27 cellular contexts compared by ENCODE assay signal in the genomic region with DNA sequence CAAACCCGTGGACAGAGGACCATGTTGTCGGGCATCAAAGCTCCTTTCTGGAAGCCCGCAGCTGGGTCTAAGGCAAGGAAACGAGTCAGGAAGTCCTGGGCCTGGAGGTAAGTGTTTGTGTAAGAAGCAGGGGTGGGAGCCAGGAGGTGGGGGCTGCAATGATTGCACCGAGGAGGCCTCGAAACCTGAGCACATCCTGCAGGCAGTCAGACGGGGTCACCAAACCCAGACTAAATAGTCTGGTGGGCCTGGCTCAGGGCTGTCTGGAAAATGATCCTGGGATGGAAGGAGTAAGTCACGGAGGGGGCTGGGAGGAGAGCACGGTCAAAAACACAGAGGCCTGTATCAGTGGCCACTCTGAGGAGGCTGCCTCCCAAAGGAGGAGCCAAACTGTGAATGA.
DNase-seq lines count a peak whose midpoint lies in the region; ATAC-seq and TF ChIP-seq lines count a peak whose summit lies in the region.
"Had no signal": no experiment of that assay in that cellular context is flagged by ENCODE, and none has a peak within 500 bp of the region (broad histone marks: within the 10 kb centered on the region; RNA-seq: fewer than 3 reads in every experiment).

No MANE protein-coding gene starts in this region.

- TF ChIP-seq CTCF in astrocyte of the spinal cord (IDR thresholded peaks at IDR 0.05; ENCODE audit: low read depth, low read length) = no peak

- no peak overlapping the region for H3K4me3 ChIP-seq in astrocyte of the spinal cord (ENCODE audit: low read depth, low read length)
- H3K4me3 ChIP-seq in neuronal stem cell (ENCODE audit: low read length in 2 of 2) = no peak overlapping the region
- H3K4me3 ChIP-seq in mesendoderm (ENCODE audit: low read length) = no peak overlapping the region
- H3K4me3 ChIP-seq: HAP-1, Peyer's patch, SK-N-MC had no signal

- H4K5ac ChIP-seq in mesendoderm (ENCODE audit: low read length) = no peak overlapping the region

- peak overlapping the region; percentile 26 for H2BK12ac ChIP-seq in neuronal stem cell (ENCODE audit: low read length)

- DNase-seq in Daoy (ENCODE audit: low read depth) = peak; percentile 45
- peak; percentile 28 for DNase-seq in astrocyte of the spinal cord (ENCODE audit: low read depth, low spot score)
- DNase-seq in left kidney (ENCODE audit: low read depth, low spot score) = peak; percentile 91
- DNase-seq in neuronal stem cell (ENCODE audit: low spot score) = no peak
- no peak for DNase-seq in mesendoderm
- no peak for DNase-seq in T-helper 9 cell
- DNase-seq in activated T-cell treated with anti-CD3 and anti-CD28 coated beads, Interleukin-2, amount 50 U/mL, for 4 hours = no peak
- DNase-seq in DMS53 treated with DMSO at 0.1 percent for 48 hours (lab: John Stamatoyannopoulos, UW; ENCODE audit: unreplicated experiment) = no peak
- DNase-seq: ACHN; BE2C; CD8-positive, alpha-beta memory T cell; DMS 273 treated with DMSO at 0.1 percent for 48 hours; DMS79 treated with DMSO at 0.1 percent for 48 hours; NCI-H1048; NCI-H1417; NCI-H187; NCI-H2081 treated with DMSO at 0.1 percent for 48 hours; NCI-H2171; NCI-H226; NCI-H510A; NCI-H69; Peyer's patch; SIG-M5 had no signal

- peak overlapping the region; percentile 47 for H2AK5ac ChIP-seq in neuronal stem cell (ENCODE audit: low read depth, low read length)
- H2AK5ac ChIP-seq in mesendoderm (ENCODE audit: low read length) = no peak overlapping the region

- H3K9me3 Mint-ChIP-seq in activated T-cell treated with anti-CD3 and anti-CD28 coated beads, Interleukin-2, amount 50 U/mL, for 4 hours = peaks cover 7% of the 10 kb centered on the region

- H3K36me3 ChIP-seq in neuronal stem cell (replicated peaks in 1 of 2; ENCODE audit: control insufficient read depth in 2 of 2, insufficient read depth in 2 of 2, low read length in 2 of 2) = no peaks in the 10 kb centered on the region
- no peaks in the 10 kb centered on the region for H3K36me3 ChIP-seq in mesendoderm (ENCODE audit: control insufficient read depth, insufficient read depth, low read length)
- H3K36me3 ChIP-seq: BE2C, HAP-1, Peyer's patch had no signal

- H3K79me1 ChIP-seq in neuronal stem cell (ENCODE audit: low read depth, low read length) (no peaks in the 10 kb centered on the region), mesendoderm (ENCODE audit: low read length) (no peaks in the 10 kb centered on the region)

- ATAC-seq in activated T-cell treated with anti-CD3 and anti-CD28 coated beads, Interleukin-2, amount 50 U/mL, for 4 hours = no peak

- H3K4me3 Mint-ChIP-seq in activated T-cell treated with anti-CD3 and anti-CD28 coated beads, Interleukin-2, amount 50 U/mL, for 4 hours = no peak overlapping the region
- H3K4me3 Mint-ChIP-seq: CD14-positive monocyte; CD8-positive, alpha-beta memory T cell had no signal

- no peak overlapping the region for H3K4ac ChIP-seq in neuronal stem cell (ENCODE audit: low read length)
- H3K4ac ChIP-seq in mesendoderm (ENCODE audit: low read depth, low read length) = no peak overlapping the region

- no CpG with 5 or more reads among the region's 9 CpGs for WGBS in neuronal stem cell (ENCODE audit: extremely low coverage in 2 of 2, insufficient read length in 2 of 2, insufficient replicate concordance in 1 of 2), 2 donors
- no CpG with 5 or more reads among the region's 9 CpGs for WGBS in mesendoderm (ENCODE audit: extremely low coverage, insufficient coverage, low lambda C conversion rate)

- peaks cover 9% of the 10 kb centered on the region for H3K27me3 Mint-ChIP-seq in activated T-cell treated with anti-CD3 and anti-CD28 coated beads, Interleukin-2, amount 50 U/mL, for 4 hours (ENCODE audit: low read depth)

- H3K23ac ChIP-seq in neuronal stem cell (ENCODE audit: low read depth, low read length, poor library complexity) (no peak overlapping the region), mesendoderm (ENCODE audit: low read length) (no peak overlapping the region)

- no peaks in the 10 kb centered on the region for H3K36me3 Mint-ChIP-seq in activated T-cell treated with anti-CD3 and anti-CD28 coated beads, Interleukin-2, amount 50 U/mL, for 4 hours (ENCODE audit: insufficient read depth)
- H3K36me3 Mint-ChIP-seq: CD14-positive monocyte; CD8-positive, alpha-beta memory T cell had no signal

- peak overlapping the region; percentile 42 for H2AFZ ChIP-seq in neuronal stem cell (ENCODE audit: low read length)

- H3K4me1 ChIP-seq in neuronal stem cell (ENCODE audit: control insufficient read depth in 2 of 2, insufficient read depth in 1 of 2, low read depth in 1 of 2, low read length in 2 of 2) (peaks cover 18 to 20% of the 10 kb centered on the region in 2 donors), mesendoderm (ENCODE audit: control insufficient read depth, low read depth, low read length) (no peaks in the 10 kb centered on the region)
- H3K4me1 ChIP-seq: BE2C, HAP-1, Peyer's patch had no signal

- H3K4me2 ChIP-seq in neuronal stem cell (ENCODE audit: insufficient read depth, low read length, poor library complexity, severe bottlenecking) = no peak overlapping the region
- no peak overlapping the region for H3K4me2 ChIP-seq in mesendoderm (ENCODE audit: low read length)

- H3K18ac ChIP-seq in neuronal stem cell (ENCODE audit: low read length) (peak overlapping the region; percentile 31), mesendoderm (ENCODE audit: low read length) (no peak overlapping the region)

- H3K9ac ChIP-seq in neuronal stem cell (ENCODE audit: low read depth, low read length, poor library complexity) (no peak overlapping the region), mesendoderm (ENCODE audit: low read length) (no peak overlapping the region)

- no peak overlapping the region for H3K56ac ChIP-seq in mesendoderm (ENCODE audit: low read length)

- H3K27ac ChIP-seq in neuronal stem cell (replicated peaks; ENCODE audit: low read length) = no peak overlapping the region
- H3K27ac ChIP-seq in mesendoderm (ENCODE audit: low read depth, low read length) = no peak overlapping the region
- H3K27ac ChIP-seq: 22Rv1, Peyer's patch, SK-N-MC had no signal

- H3K9me3 ChIP-seq in neuronal stem cell (replicated peaks in 1 of 2; ENCODE audit: control insufficient read depth in 2 of 2, insufficient read depth in 1 of 2, low read depth in 1 of 2, low read length in 2 of 2) = no peaks in the 10 kb centered on the region
- H3K9me3 ChIP-seq: BE2C, HAP-1, Peyer's patch had no signal

- no peak overlapping the region for H2BK5ac ChIP-seq in neuronal stem cell (ENCODE audit: low read length)
- no peak overlapping the region for H2BK5ac ChIP-seq in mesendoderm (ENCODE audit: low read length)

- no peak overlapping the region for H4K91ac ChIP-seq in neuronal stem cell (ENCODE audit: low read depth, low read length, poor library complexity)

- no peak overlapping the region for H4K8ac ChIP-seq in neuronal stem cell (ENCODE audit: low read depth, low read length)
- H4K8ac ChIP-seq in mesendoderm (ENCODE audit: low read depth, low read length) = no peak overlapping the region

- H3K79me2 ChIP-seq in mesendoderm (ENCODE audit: control insufficient read depth, insufficient read depth, low read length) = no peaks in the 10 kb centered on the region

- no peak overlapping the region for H3K14ac ChIP-seq in neuronal stem cell (ENCODE audit: low read length)

- H2BK15ac ChIP-seq in neuronal stem cell (ENCODE audit: low read length) (peak overlapping the region; percentile 76), mesendoderm (replicated peaks; ENCODE audit: low read depth) (no peak overlapping the region)

- no peaks in the 10 kb centered on the region for H3K27me3 ChIP-seq in neuronal stem cell (ENCODE audit: control insufficient read depth in 3 of 3, insufficient read depth in 3 of 3, low read depth in 1 of 3, low read length in 3 of 3)
- no peaks in the 10 kb centered on the region for H3K27me3 ChIP-seq in mesendoderm (ENCODE audit: insufficient read depth, low read length, poor library complexity)
- H3K27me3 ChIP-seq: BE2C, Peyer's patch had no signal

- no peak overlapping the region for H2BK120ac ChIP-seq in neuronal stem cell (ENCODE audit: low read depth, low read length)
- no peak overlapping the region for H2BK120ac ChIP-seq in mesendoderm (ENCODE audit: low read depth, low read length)

- no peaks in the 10 kb centered on the region for H3K4me1 Mint-ChIP-seq in activated T-cell treated with anti-CD3 and anti-CD28 coated beads, Interleukin-2, amount 50 U/mL, for 4 hours (ENCODE audit: low read depth)
- H3K4me1 Mint-ChIP-seq: CD14-positive monocyte; CD8-positive, alpha-beta memory T cell had no signal

- in situ Hi-C loops in astrocyte of the spinal cord (cut with HindIII; ENCODE audit: low sequenced_read_pairs) = no loop called here

Comparison
In these comparisons a context has a peak if more than half of its experiments do, and no peak if none do; other contexts are left out.
1. DNase-seq: peak in Daoy (single experiment), astrocyte of the spinal cord (single experiment) and left kidney (single experiment); none in neuronal stem cell (single experiment), mesendoderm (single experiment), T-helper 9 cell (single experiment), activated T-cell treated with anti-CD3 and anti-CD28 coated beads, Interleukin-2, amount 50 U/mL, for 4 hours (single experiment) and DMS53 treated with DMSO at 0.1 percent for 48 hours (single experiment).